In the genomic region with DNA sequence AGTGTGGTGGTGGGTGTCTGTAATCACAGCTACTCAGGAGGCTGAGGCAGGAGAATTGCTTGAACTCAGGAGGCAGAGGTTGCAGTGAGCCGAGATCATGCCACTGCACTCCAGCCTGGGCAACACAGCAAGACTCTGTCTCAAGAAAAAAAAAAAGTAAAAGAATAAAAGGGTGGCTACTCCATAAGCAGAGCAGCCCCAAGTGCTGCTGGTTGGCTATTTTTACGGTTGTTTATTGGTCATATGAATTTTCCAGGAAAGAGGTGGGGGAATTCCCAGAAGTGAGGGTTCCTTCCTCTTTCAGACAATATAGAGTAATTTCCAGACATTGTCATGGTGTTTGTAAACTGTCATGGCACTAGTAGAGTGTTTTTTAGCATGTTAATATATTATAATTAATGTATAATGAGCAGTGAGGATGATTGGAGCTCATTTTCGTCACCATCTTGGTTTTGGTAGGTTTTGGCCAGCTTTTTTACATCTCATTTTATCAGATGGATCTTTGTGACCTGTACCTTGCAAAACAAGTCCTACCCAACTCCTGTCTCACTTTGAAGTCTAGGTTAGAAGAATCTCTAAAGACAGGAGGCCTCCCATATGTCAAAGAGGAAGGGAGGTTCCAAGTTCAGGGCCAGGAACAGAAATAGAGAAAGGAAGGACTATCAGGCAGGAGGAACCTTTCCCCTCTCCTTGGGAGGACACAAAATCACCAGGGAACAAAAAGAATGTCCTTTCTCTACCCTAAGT, we compare ENCODE assay signal across 13 cellular contexts. TPM values are rescaled to one million over a fixed set of nuclear protein-coding genes. Genes with fewer than 3 reads are reported as not detected.
DNase-seq lines count a peak whose midpoint lies in the region; ATAC-seq, FAIRE-seq and TF ChIP-seq lines count a peak whose summit lies in the region.
"Had no signal": no experiment of that assay in that cellular context is flagged by ENCODE, and none has a peak within 500 bp of the region (broad histone marks: within the 10 kb centered on the region; RNA-seq: fewer than 3 reads in every experiment).

No MANE protein-coding gene starts in this region.

- no peak overlapping the region for H3K4me3 ChIP-seq in dorsolateral prefrontal cortex

- intact Hi-C loops in activated B cell treated with CpG ODN at 0.5 μM for 24 hours (cut with micrococcal nuclease) = no loop called here
- intact Hi-C loops in dorsolateral prefrontal cortex (cut with DNase I) = loop anchor here in 1 of 2 donors (10.0 kb wide), 1 partner anchor 123 kb away; a partner anchor contains a TSS

- peaks cover 16% of the 10 kb centered on the region for H3K4me1 Mint-ChIP-seq in activated B cell treated with CpG ODN at 0.5 μM for 24 hours
- peaks cover 3% of the 10 kb centered on the region for H3K4me1 Mint-ChIP-seq in memory B cell

- peak; percentile 44 for FAIRE-seq in GM18507 (lab: Jason Lieb, UNC)
- FAIRE-seq: G401.6 had no signal

- peaks cover 26% of the 10 kb centered on the region for H3K27me3 Mint-ChIP-seq in activated B cell treated with CpG ODN at 0.5 μM for 24 hours
- H3K27me3 Mint-ChIP-seq in memory B cell = peaks cover 18% of the 10 kb centered on the region

- ATAC-seq in activated B cell treated with CpG ODN at 0.5 μM for 24 hours (ENCODE audit: low read depth) (peak; percentile 53), memory B cell (ENCODE audit: low read depth) (peak; percentile 83), GM18498 (IDR thresholded peaks at IDR 0.05; ENCODE audit: unreplicated experiment) (no peak)

- CTCF ChIA-PET in activated B cell treated with CpG ODN at 0.5 μM for 24 hours (lab: Charles Lee) = interaction anchor here (0.7 to 2.5 kb wide), 5 partner anchors 63 to 140 kb away, joined by 3 to 15 read pairs (median 3); a partner anchor contains a TSS

- H3K27ac Mint-ChIP-seq in activated B cell treated with CpG ODN at 0.5 μM for 24 hours (no peak overlapping the region), memory B cell (peak overlapping the region; percentile 60)

- no peak overlapping the region for H3K27ac ChIP-seq in dorsolateral prefrontal cortex
- H3K27ac ChIP-seq: BLaER1 had no signal

- H3K36me3 Mint-ChIP-seq in activated B cell treated with CpG ODN at 0.5 μM for 24 hours (ENCODE audit: low read depth) (no peaks in the 10 kb centered on the region), memory B cell (no peaks in the 10 kb centered on the region)

- H3K4me3 Mint-ChIP-seq in activated B cell treated with CpG ODN at 0.5 μM for 24 hours (peak overlapping the region; percentile 50), memory B cell (peak overlapping the region; percentile 37)

- POLR2A ChIA-PET in activated B cell treated with CpG ODN at 0.5 μM for 24 hours (lab: Charles Lee) = interaction anchor here (0.7 kb wide), 2 partner anchors 35 to 1186 kb away, joined by 3 read pairs; no protein-coding TSS in a partner anchor

- TF ChIP-seq CTCF in activated B cell treated with CpG ODN at 0.5 μM for 24 hours (IDR thresholded peaks at IDR 0.05) = no peak
- TF ChIP-seq CTCF in dorsolateral prefrontal cortex (IDR thresholded peaks at IDR 0.05 in 54 of 56, conservative IDR thresholded peaks at IDR 0.05 in 2 of 56; ENCODE audit: low read depth in 1 of 56, partially characterized antibody in 56 of 56) = no peak

- H3K9me3 Mint-ChIP-seq in activated B cell treated with CpG ODN at 0.5 μM for 24 hours (no peaks in the 10 kb centered on the region), memory B cell (no peaks in the 10 kb centered on the region)

- DNase-seq in CD1c-positive myeloid dendritic cell (ENCODE audit: extremely low spot score) (peak; percentile 87), GM18507 (ENCODE audit: extremely low spot score, insufficient read length, low read depth) (no peak), activated B cell treated with CpG ODN at 0.5 μM for 24 hours (no peak), memory B cell (ENCODE audit: low spot score in 2 of 2) (no peak), dorsolateral prefrontal cortex (no peak), COR-L47 (lab: John Stamatoyannopoulos, UW) (no peak), UCSD-AML1 (lab: John Stamatoyannopoulos, UW; ENCODE audit: unreplicated experiment) (no peak)

- H3K27me3 ChIP-seq in dorsolateral prefrontal cortex = peaks cover 0 to 94% (median 53%) of the 10 kb centered on the region in 45 donors
- H3K27me3 ChIP-seq: Peyer's patch had no signal

RNA-seq across cellular contexts. Expression of a gene that starts 39.1 kb away (rescaled TPM):
- total RNA-seq in activated B cell treated with CpG ODN at 0.5 μM for 24 hours = not detected in 2 replicates
- not detected for total RNA-seq in dorsolateral prefrontal cortex
- total RNA-seq: fibroblast of villous mesenchyme, NCI-H460, Peyer's patch had no signal

RNA-seq across cellular contexts. Expression of a gene that starts 53.2 kb away (rescaled TPM):
- total RNA-seq in activated B cell treated with CpG ODN at 0.5 μM for 24 hours (2.2 and 2.9 TPM in 2 replicates), dorsolateral prefrontal cortex (1 to 10 TPM in 8 of 120 experiments, under 1 TPM in 20, not detected in 92; 0.26 to 1.7 (median 0.62) TPM)
- total RNA-seq: NCI-H460 had no signal
